ENCODE assay signal across 33 cellular contexts in genomic region chr19:43841990-43842389, GRCh38. TPM values are rescaled to one million over a fixed set of nuclear protein-coding genes. Genes with fewer than 3 reads are reported as not detected.
"Had no signal": no experiment of that assay in that cellular context is flagged by ENCODE, and none has a peak within 500 bp of the region (broad histone marks: within the 10 kb centered on the region; RNA-seq: fewer than 3 reads in every experiment).

No MANE protein-coding gene starts in this region.

- ATAC-seq: activated naive CD8-positive, alpha-beta T cell treated with anti-CD3 and anti-CD28 coated beads, Interleukin-2, amount 50 U/mL, for 24 hours; body of pancreas; left lung; mucosa of descending colon; stimulated activated memory B cell treated with anti-CD40 and anti-IgM and Interleukin-4, amounts not matched to agents 10 μg/mL and 1 μg/mL and 100 μg/mL, for 72 hours; stimulated activated naive CD8-positive, alpha-beta T cell treated with anti-CD3 and anti-CD28 coated beads, Interleukin-15, amount 100 ng/mL, for 72 hours had no signal

- FAIRE-seq: colon, endometrium, frontal cortex, islet of Langerhans, TTC549 had no signal

- H3K27ac ChIP-seq: body of pancreas, left lung, prostate gland, thyroid gland, upper lobe of left lung, vagina, WERI-Rb-1 had no signal

- H3K4me1 ChIP-seq: body of pancreas, left lung, prostate gland, thyroid gland, upper lobe of left lung, vagina had no signal

- H3K27me3 ChIP-seq: body of pancreas, left lung, thyroid gland, upper lobe of left lung, vagina had no signal

- H3K9me3 ChIP-seq: prostate gland, thyroid gland had no signal

- DNase-seq: activated CD4-positive, alpha-beta memory T cell treated with anti-CD3 and anti-CD28 coated beads, Interleukin-2, amount 10 ng/mL, durations not matched to agents 7 days and 5 days; activated CD4-positive, alpha-beta T cell treated with anti-CD3 and anti-CD28 coated beads, Interleukin-2, amount 10 ng/mL, durations not matched to agents 7 days and 5 days; activated CD4-positive, CD25-positive, alpha-beta regulatory T cell treated with anti-CD3 and anti-CD28 coated beads, Interleukin-2, amount 50 U/mL, for 72 hours; activated CD8-positive, alpha-beta memory T cell treated with anti-CD3 and anti-CD28 coated beads, Interleukin-2, amount 50 U/mL, for 48 hours; activated gamma-delta T cell treated with Interleukin-2 at 50 U/mL for 16 hours; activated naive CD4-positive, alpha-beta T cell treated with anti-CD3 and anti-CD28 coated beads, Interleukin-2, amount 50 U/mL, for 16 hours; activated naive CD8-positive, alpha-beta T cell treated with anti-CD3 and anti-CD28 coated beads, Interleukin-2, amount 50 U/mL, for 24 hours; activated T-cell treated with anti-CD3 and anti-CD28 coated beads, Interleukin-2, amount 50 U/mL, for 24 hours; aorta; body of pancreas; dermis blood vessel endothelial cell; effector CD4-positive, alpha-beta T cell; left lung; mucosa of descending colon; retina; stimulated activated CD4-positive, alpha-beta T cell treated with anti-CD3 and anti-CD28 coated beads, Interleukin-1b, Interleukin-23, amount 100 ng/mL, for 48 hours; stimulated activated CD4-positive, alpha-beta T cell treated with anti-CD3 and anti-CD28 coated beads, Interleukin-4, amount 100 ng/mL, for 4 hours; stimulated activated CD8-positive, alpha-beta memory T cell treated with anti-CD3 and anti-CD28 coated beads, Interleukin-4, amount 100 ng/mL, for 48 hours; stimulated activated naive CD8-positive, alpha-beta T cell treated with anti-CD3 and anti-CD28 coated beads, Interleukin-15, amount 100 ng/mL, for 72 hours; thyroid gland; upper lobe of left lung; WERI-Rb-1 had no signal

- H3K4me3 ChIP-seq: body of pancreas, left lung, lung, mucosa of descending colon, prostate gland, smooth muscle cell, thyroid gland, upper lobe of left lung, vagina had no signal

- H3K4me2 ChIP-seq: smooth muscle cell had no signal

RNA-seq across cellular contexts. Expression of gene LYPD5, which starts 39.7 kb away (rescaled TPM):
- total RNA-seq: body of pancreas, epithelial cell of proximal tubule had no signal
